15 cellular contexts compared by ENCODE assay signal in genomic region chr4:71974681-71975080, GRCh38. TPM values are rescaled to one million over a fixed set of nuclear protein-coding genes. Genes with fewer than 3 reads are reported as not detected.
DNase-seq lines count a peak whose midpoint lies in the region; ATAC-seq, FAIRE-seq and TF ChIP-seq lines count a peak whose summit lies in the region.
"Had no signal": no experiment of that assay in that cellular context is flagged by ENCODE, and none has a peak within 500 bp of the region (broad histone marks: within the 10 kb centered on the region; RNA-seq: fewer than 3 reads in every experiment).

No MANE protein-coding gene starts in this region.

- H3K4me2 ChIP-seq in trophoblast cell (ENCODE audit: low read length), result no peak overlapping the region
- H3K4me2 ChIP-seq: neural progenitor cell had no signal

- no peak overlapping the region for H2BK120ac ChIP-seq in trophoblast cell (ENCODE audit: insufficient read depth, low read length, poor library complexity)

- no peaks in the 10 kb centered on the region for H3K9me3 ChIP-seq in trophoblast cell (ENCODE audit: insufficient read depth, low read depth, low read length)
- H3K9me3 ChIP-seq: lower lobe of right lung had no signal

- H3K18ac ChIP-seq in trophoblast cell (ENCODE audit: low read length), result no peak overlapping the region

- no peaks in the 10 kb centered on the region for H3K79me1 ChIP-seq in trophoblast cell (ENCODE audit: low read length)

- ATAC-seq in HG03521 (IDR thresholded peaks at IDR 0.05; ENCODE audit: unreplicated experiment), result no peak
- ATAC-seq in HG03439 (IDR thresholded peaks at IDR 0.05; ENCODE audit: unreplicated experiment), result no peak
- ATAC-seq: lower lobe of right lung; stimulated activated naive CD8-positive, alpha-beta T cell treated with anti-CD3 and anti-CD28 coated beads, Interleukin-15, amount 100 ng/mL, for 72 hours had no signal

- H3K9ac ChIP-seq in trophoblast cell (ENCODE audit: low read length), result no peak overlapping the region
- H3K9ac ChIP-seq: neural progenitor cell had no signal

- no peak overlapping the region for H2AFZ ChIP-seq in trophoblast cell (ENCODE audit: insufficient read depth, low read length, poor library complexity)
- H2AFZ ChIP-seq: neural progenitor cell had no signal

- no peak for TF ChIP-seq CTCF in epithelial cell of proximal tubule (conservative IDR thresholded peaks at IDR 0.05; ENCODE audit: low read depth, low read length)

- no peak overlapping the region for H3K14ac ChIP-seq in trophoblast cell (ENCODE audit: low read length)

- H3K4ac ChIP-seq in trophoblast cell (ENCODE audit: low read depth, low read length), result no peak overlapping the region

- H3K79me2 ChIP-seq in trophoblast cell (ENCODE audit: control insufficient read depth, insufficient read depth, low read length, poor library complexity), result no peaks in the 10 kb centered on the region

- no peak overlapping the region for H3K23ac ChIP-seq in trophoblast cell (ENCODE audit: low read length)

- WGBS in trophoblast cell (ENCODE audit: extremely low coverage, insufficient coverage, insufficient read length), result no CpG with 5 or more reads among the region's 4 CpGs

- no peak overlapping the region for H2BK12ac ChIP-seq in trophoblast cell (ENCODE audit: low read length)

- no peaks in the 10 kb centered on the region for H3K36me3 ChIP-seq in trophoblast cell (ENCODE audit: control insufficient read depth in 1 of 2, insufficient read depth in 2 of 2, low read length in 2 of 2)
- H3K36me3 ChIP-seq: lower lobe of right lung, neural progenitor cell had no signal

- H2AK5ac ChIP-seq in trophoblast cell (ENCODE audit: low read length), result no peak overlapping the region

- H2BK5ac ChIP-seq in trophoblast cell (ENCODE audit: low read depth, low read length, poor library complexity), result no peak overlapping the region

- H4K8ac ChIP-seq in trophoblast cell (ENCODE audit: low read depth, low read length), result no peak overlapping the region

- H3K27me3 ChIP-seq in trophoblast cell (ENCODE audit: insufficient read depth, low read length), result no peaks in the 10 kb centered on the region
- H3K27me3 ChIP-seq: neural progenitor cell had no signal

- DNase-seq in H4 (ENCODE audit: low spot score), result peak; percentile 49
- DNase-seq in RCC 7860 (ENCODE audit: low spot score), result peak; percentile 41
- peak; percentile 59 for DNase-seq in epithelial cell of proximal tubule (ENCODE audit: low read depth)
- peak; percentile 63 to 84 for DNase-seq in trophoblast cell
- DNase-seq in COR-L47 (lab: John Stamatoyannopoulos, UW), result no peak
- no peak for DNase-seq in LoVo (ENCODE audit: low spot score)
- DNase-seq: activated naive CD4-positive, alpha-beta T cell treated with anti-CD3 and anti-CD28 coated beads for 36 hours; lower lobe of right lung; NCI-H2171; stimulated activated naive CD8-positive, alpha-beta T cell treated with anti-CD3 and anti-CD28 coated beads, Interleukin-15, amount 100 ng/mL, for 72 hours; SW 1271 had no signal

- H3K4me3 ChIP-seq in epithelial cell of proximal tubule (ENCODE audit: low read depth, low read length), result no peak overlapping the region
- H3K4me3 ChIP-seq in trophoblast cell (ENCODE audit: low read depth, low read length), result no peak overlapping the region
- H3K4me3 ChIP-seq: lower lobe of right lung, neural progenitor cell had no signal

- peaks cover 0 to 2% of the 10 kb centered on the region in 2 experiments for H3K4me1 ChIP-seq in trophoblast cell (ENCODE audit: control insufficient read depth in 1 of 2, insufficient read depth in 2 of 2, low read length in 2 of 2)
- H3K4me1 ChIP-seq: lower lobe of right lung, neural progenitor cell had no signal

- H4K91ac ChIP-seq in trophoblast cell (ENCODE audit: low read depth, low read length), result no peak overlapping the region

- no peak overlapping the region for H4K12ac ChIP-seq in trophoblast cell (ENCODE audit: low read depth, low read length)

- no peak overlapping the region for H3K27ac ChIP-seq in trophoblast cell (ENCODE audit: low read depth, low read length)
- H3K27ac ChIP-seq: lower lobe of right lung, neural progenitor cell had no signal

- FAIRE-seq in RCC 7860 (lab: Jason Lieb, UNC), result peak; percentile 84

RNA-seq across cellular contexts. Expression of gene NPFFR2, which starts 57.1 kb away (rescaled TPM):
- total RNA-seq in H4 (2014; rRNA removed; shearing (Covaris generic)), result 0.25 TPM in 1 of 2 replicates, not detected in the other
- 3.4 and 3.6 TPM in 2 replicates for total RNA-seq in epithelial cell of proximal tubule
- polyA plus RNA-seq in trophoblast cell (2013), result 0.83 and 1.3 TPM in 2 replicates
- total RNA-seq: activated naive CD4-positive, alpha-beta T cell treated with anti-CD3 and anti-CD28 coated beads for 36 hours; lower lobe of right lung had no signal
- polyA plus RNA-seq: CD14-positive monocyte had no signal

Comparison
In these comparisons a context has a peak if more than half of its experiments do, and no peak if none do; other contexts are left out.
1. DNase-seq: peak in H4 (single experiment), RCC 7860 (single experiment), epithelial cell of proximal tubule (single experiment) and trophoblast cell (2 of 2); none in COR-L47 (single experiment) and LoVo (single experiment).